19 cellular contexts compared by ENCODE assay signal in the genomic region with DNA sequence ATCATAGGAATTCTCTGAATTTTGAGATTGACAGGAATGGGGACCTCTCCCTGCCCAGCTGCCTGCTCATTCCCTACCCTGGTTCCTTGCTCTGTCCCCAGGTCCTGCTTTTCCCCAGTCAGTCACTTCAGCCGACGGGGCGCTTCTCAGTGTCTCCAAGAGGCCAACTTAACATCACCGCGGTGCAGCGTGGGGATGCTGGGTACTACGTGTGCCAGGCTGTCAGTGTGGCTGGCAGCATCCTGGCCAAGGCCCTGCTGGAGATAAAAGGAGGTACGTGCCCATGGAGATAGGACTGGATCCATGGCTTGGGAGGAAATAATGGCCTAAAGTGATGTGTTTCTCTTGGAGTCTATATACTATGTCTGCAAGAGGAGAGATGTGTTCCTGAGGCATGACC. TPM values are rescaled to one million over a fixed set of nuclear protein-coding genes. Genes with fewer than 3 reads are reported as not detected.
DNase-seq lines count a peak whose midpoint lies in the region; ATAC-seq lines count a peak whose summit lies in the region.
"Had no signal": no experiment of that assay in that cellular context is flagged by ENCODE, and none has a peak within 500 bp of the region (broad histone marks: within the 10 kb centered on the region; RNA-seq: fewer than 3 reads in every experiment).

No MANE protein-coding gene starts in this region.

- peaks cover 5% of the 10 kb centered on the region for H3K4me1 ChIP-seq in Karpas-422 (ENCODE audit: low read length)

- H3K27me3 Mint-ChIP-seq in stimulated activated naive CD8-positive, alpha-beta T cell treated with anti-CD3 and anti-CD28 coated beads, Interleukin-15, amount 100 ng/mL, for 72 hours: peaks cover 86% of the 10 kb centered on the region

- H3K9ac ChIP-seq in Karpas-422 (ENCODE audit: low read length): no peak overlapping the region

- DNase-seq in D341Med (ENCODE audit: low spot score) (peak; percentile 12), Karpas-422 (no peak), mesenteric fat pad (ENCODE audit: low spot score) (peak; percentile 69), sciatic nerve (ENCODE audit: low spot score) (peak; percentile 40), SW 1271 (lab: John Stamatoyannopoulos, UW) (no peak), NCI-H1105 treated with DMSO at 0.1 percent for 48 hours (lab: John Stamatoyannopoulos, UW) (no peak)
- DNase-seq in stimulated activated naive CD8-positive, alpha-beta T cell treated with anti-CD3 and anti-CD28 coated beads, Interleukin-15, amount 100 ng/mL, for 72 hours: no peak
- DNase-seq: ACHN; C1 segment of cervical spinal cord; Calu3; CD4-positive, alpha-beta T cell; DMS153; DMS79 treated with DMSO at 0.1 percent for 48 hours; EL; GOT3 had no signal

- no peak for ATAC-seq in sciatic nerve
- no peak for ATAC-seq in stimulated activated naive CD8-positive, alpha-beta T cell treated with anti-CD3 and anti-CD28 coated beads, Interleukin-15, amount 100 ng/mL, for 72 hours
- ATAC-seq: HepG2 had no signal

- H3K79me2 ChIP-seq in Karpas-422 (ENCODE audit: low read length): no peaks in the 10 kb centered on the region

- H3K9me3 ChIP-seq in Karpas-422 (ENCODE audit: low read length): no peaks in the 10 kb centered on the region
- H3K9me3 ChIP-seq: HAP-1 had no signal

- H3K9me3 Mint-ChIP-seq in stimulated activated naive CD8-positive, alpha-beta T cell treated with anti-CD3 and anti-CD28 coated beads, Interleukin-15, amount 100 ng/mL, for 72 hours: no peaks in the 10 kb centered on the region
- H3K9me3 Mint-ChIP-seq: CD4-positive, alpha-beta T cell had no signal

- no peak overlapping the region for H3K4me3 Mint-ChIP-seq in stimulated activated naive CD8-positive, alpha-beta T cell treated with anti-CD3 and anti-CD28 coated beads, Interleukin-15, amount 100 ng/mL, for 72 hours
- H3K4me3 Mint-ChIP-seq: B cell; CD4-positive, alpha-beta T cell had no signal

- peaks cover 48% of the 10 kb centered on the region for H3K4me1 Mint-ChIP-seq in stimulated activated naive CD8-positive, alpha-beta T cell treated with anti-CD3 and anti-CD28 coated beads, Interleukin-15, amount 100 ng/mL, for 72 hours

- intact Hi-C loops in sciatic nerve (cut with DNase I): no loop called here

- no peaks in the 10 kb centered on the region for H4K20me1 ChIP-seq in Karpas-422 (ENCODE audit: insufficient read depth, low read depth, low read length)

- no peak overlapping the region for H3K27ac Mint-ChIP-seq in stimulated activated naive CD8-positive, alpha-beta T cell treated with anti-CD3 and anti-CD28 coated beads, Interleukin-15, amount 100 ng/mL, for 72 hours
- H3K27ac Mint-ChIP-seq: B cell; CD4-positive, alpha-beta T cell had no signal

- H3K27me3 ChIP-seq in Karpas-422 (ENCODE audit: low read length): no peaks in the 10 kb centered on the region

- H3K4me2 ChIP-seq in Karpas-422 (ENCODE audit: low read depth, low read length, poor library complexity, severe bottlenecking): no peak overlapping the region

- no peak overlapping the region for H3K4me3 ChIP-seq in Karpas-422 (ENCODE audit: low read length)
- H3K4me3 ChIP-seq: HAP-1 had no signal

- H3K9me2 ChIP-seq in Karpas-422 (replicated peaks; ENCODE audit: insufficient read depth, low read length): no peaks in the 10 kb centered on the region

- H2AFZ ChIP-seq in Karpas-422 (ENCODE audit: low read length): peak overlapping the region; percentile 71; the same call in 1 of the 2 replicates

- no peaks in the 10 kb centered on the region for H3K36me3 ChIP-seq in Karpas-422 (ENCODE audit: insufficient read depth, low read length)
- H3K36me3 ChIP-seq: HAP-1 had no signal

- H3K27ac ChIP-seq in Karpas-422 (ENCODE audit: low read length): no peak overlapping the region

RNA-seq across cellular contexts. Expression of a gene that starts 7.0 kb away (rescaled TPM):
- total RNA-seq in Karpas-422 (2014; rRNA removed; shearing (Covaris generic); ENCODE audit: low replicate concordance): 6.6 and 13.8 TPM in 2 replicates
- total RNA-seq in mesenteric fat pad (14.8 TPM), sciatic nerve (36.6 TPM)

RNA-seq across cellular contexts. Expression of a gene that starts 25.4 kb away (rescaled TPM):
- not detected in 2 replicates for total RNA-seq in Karpas-422 (2014; rRNA removed; shearing (Covaris generic); ENCODE audit: low replicate concordance)
- total RNA-seq in mesenteric fat pad (70.9 TPM), sciatic nerve (34.4 TPM)
- total RNA-seq: B cell; Calu3; CD4-positive, alpha-beta T cell had no signal

RNA-seq across cellular contexts. Expression of a gene that starts 46.8 kb away (rescaled TPM):
- not detected in 2 replicates for total RNA-seq in Karpas-422 (2014; rRNA removed; shearing (Covaris generic); ENCODE audit: low replicate concordance)
- total RNA-seq in mesenteric fat pad (not detected), sciatic nerve (not detected)
- total RNA-seq: A172; B cell; Calu3; CD4-positive, alpha-beta T cell; HepG2 had no signal

Comparison
In these comparisons a context has a peak if more than half of its experiments do, and no peak if none do; other contexts are left out.
1. DNase-seq: peak in D341Med (single experiment), mesenteric fat pad (single experiment) and sciatic nerve (single experiment); none in Karpas-422 (single experiment), SW 1271 (0 of 2), NCI-H1105 treated with DMSO at 0.1 percent for 48 hours (single experiment) and stimulated activated naive CD8-positive, alpha-beta T cell treated with anti-CD3 and anti-CD28 coated beads, Interleukin-15, amount 100 ng/mL, for 72 hours (0 of 2).
2. RNA of a gene that starts 25.4 kb away (total RNA-seq): 70.9 TPM in mesenteric fat pad (single experiment) and 34.4 TPM in sciatic nerve (single experiment); not detected in Karpas-422; every median in the first group is over 10 times any median in the second.